ENCODE assay signal across 1 cellular context in genomic region chr19:35742121-35742724, GRCh38.
TF ChIP-seq lines count a peak whose summit lies in the region.

TSS of gene IGFLR1 (minus strand) at chr19:35742452. CDS start at chr19:35741180, 1,272 bp downstream.

TF ChIP-seq in K562, 482 proteins besides CTCF, POLR2A, EP300 and RAD21 (continued from another document):
- TF ChIP-seq, protein P1, sequence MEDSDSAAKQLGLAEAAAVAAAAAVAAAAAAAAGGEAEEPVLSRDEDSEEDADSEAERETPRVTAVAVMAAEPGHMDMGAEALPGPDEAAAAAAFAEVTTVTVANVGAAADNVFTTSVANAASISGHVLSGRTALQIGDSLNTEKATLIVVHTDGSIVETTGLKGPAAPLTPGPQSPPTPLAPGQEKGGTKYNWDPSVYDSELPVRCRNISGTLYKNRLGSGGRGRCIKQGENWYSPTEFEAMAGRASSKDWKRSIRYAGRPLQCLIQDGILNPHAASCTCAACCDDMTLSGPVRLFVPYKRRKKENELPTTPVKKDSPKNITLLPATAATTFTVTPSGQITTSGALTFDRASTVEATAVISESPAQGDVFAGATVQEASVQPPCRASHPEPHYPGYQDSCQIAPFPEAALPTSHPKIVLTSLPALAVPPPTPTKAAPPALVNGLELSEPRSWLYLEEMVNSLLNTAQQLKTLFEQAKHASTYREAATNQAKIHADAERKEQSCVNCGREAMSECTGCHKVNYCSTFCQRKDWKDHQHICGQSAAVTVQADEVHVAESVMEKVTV (CRISPR knock-in tag; IDR thresholded peaks at IDR 0.05): no peak
- TF ChIP-seq FUS (optimal IDR thresholded peaks at IDR 0.05; ENCODE audit: low read depth, low read length) (no peak), SRSF7 (optimal IDR thresholded peaks at IDR 0.05; ENCODE audit: low read depth, low read length) (no peak), MBD1 (CRISPR knock-in tag; IDR thresholded peaks at IDR 0.05) (no peak), NRF1 (conservative IDR thresholded peaks at IDR 0.05 in 1 of 2, IDR thresholded peaks at IDR 0.05 in 1 of 2) (no peak)
TF ChIP-seq in K562: peak in this region for 0.
